Comparison of ENCODE assay signal across 8 cellular contexts in genomic region chr19:9309974-9310446, GRCh38. TPM values are rescaled to one million over a fixed set of nuclear protein-coding genes. Genes with fewer than 3 reads are reported as not detected.
DNase-seq lines count a peak whose midpoint lies in the region; ATAC-seq and TF ChIP-seq lines count a peak whose summit lies in the region.

No MANE protein-coding gene starts in this region.

- H3K36me3 ChIP-seq in A673 (ENCODE audit: insufficient read depth, low read length, poor library complexity, severe bottlenecking) (no peaks in the 10 kb centered on the region), endocrine pancreas (ENCODE audit: control insufficient read depth, insufficient read depth, low read length) (no peaks in the 10 kb centered on the region), stomach smooth muscle (ENCODE audit: control insufficient read depth in 2 of 2, insufficient read depth in 2 of 2, low read length in 2 of 2) (peaks cover 0 to 2% of the 10 kb centered on the region in 2 donors)

- no TSS peak for BruUV-seq in A673 (replicated peaks; lab: Mats Ljungman, UMichigan)

- no peak overlapping the region for H3K9ac ChIP-seq in endocrine pancreas (ENCODE audit: control insufficient read depth, insufficient read depth, low read length)
- H3K9ac ChIP-seq in stomach smooth muscle (ENCODE audit: low read length in 2 of 2), result peak overlapping the region; percentile 54 to 95

- H3K4me3 ChIP-seq in A673 (ENCODE audit: low read depth, low read length, poor library complexity, severe bottlenecking), result peak overlapping the region; percentile 89
- H3K4me3 ChIP-seq in endocrine pancreas (ENCODE audit: control insufficient read depth, insufficient read depth, low read length), result peak overlapping the region; percentile 40
- H3K4me3 ChIP-seq in stomach smooth muscle (ENCODE audit: low read length in 2 of 2), result peak overlapping the region; percentile 65 to 97

- ATAC-seq in GM18502 (IDR thresholded peaks at IDR 0.05; ENCODE audit: poor library complexity, unreplicated experiment), result peak; percentile 68
- ATAC-seq in HG02938 (IDR thresholded peaks at IDR 0.05; ENCODE audit: unreplicated experiment), result peak; percentile 63

- no peak for TF ChIP-seq CTCF in A673 (conservative IDR thresholded peaks at IDR 0.05; ENCODE audit: low read depth, low read length)

- POLR2A ChIA-PET in A673 (lab: Charles Lee; ENCODE audit: low non-redundant PET), result interaction anchor here (0.6 kb wide), 1 partner anchor 134 kb away, joined by 3 read pairs; no protein-coding TSS in a partner anchor

- H3K27ac ChIP-seq in A673 (ENCODE audit: low read depth, low read length, poor library complexity, severe bottlenecking) (peak overlapping the region; percentile 85), stomach smooth muscle (ENCODE audit: low read length) (peak overlapping the region; percentile 88)

- intact Hi-C loops in A673 (cut with micrococcal nuclease; ENCODE audit: unreplicated experiment), result loop anchor here (2.0 kb wide), 1 partner anchor 487 kb away; no protein-coding TSS in a partner anchor

- peak; percentile 96 for DNase-seq in A673 (ENCODE audit: low spot score)
- peak; percentile 89 for DNase-seq in NCI-H1694 (lab: John Stamatoyannopoulos, UW)
- DNase-seq in T1000 (lab: John Stamatoyannopoulos, UW), result peak; percentile 96
- DNase-seq in mesenteric fat pad (ENCODE audit: low spot score), result peak; percentile 93

- CTCF ChIA-PET in A673 (lab: Charles Lee), result no interaction called here

- H3K4me1 ChIP-seq in A673 (ENCODE audit: insufficient read depth, low read length, poor library complexity, severe bottlenecking), result peaks cover 6% of the 10 kb centered on the region
- H3K4me1 ChIP-seq in endocrine pancreas (ENCODE audit: control insufficient read depth, insufficient read depth, low read length), result peaks cover 5% of the 10 kb centered on the region
- H3K4me1 ChIP-seq in stomach smooth muscle (ENCODE audit: control insufficient read depth, insufficient read depth, low read length), result peaks cover 2% of the 10 kb centered on the region

- H3K27me3 ChIP-seq in A673 (replicated peaks; ENCODE audit: insufficient read depth, low read depth, low read length, poor library complexity) (no peaks in the 10 kb centered on the region), endocrine pancreas (ENCODE audit: control insufficient read depth, insufficient read depth, low read length) (no peaks in the 10 kb centered on the region), stomach smooth muscle (ENCODE audit: control insufficient read depth in 1 of 2, insufficient read depth in 2 of 2, low read length in 2 of 2) (no peaks in the 10 kb centered on the region)

- H3K9me3 ChIP-seq in A673 (ENCODE audit: low read depth, low read length, poor library complexity, severe bottlenecking) (no peaks in the 10 kb centered on the region), endocrine pancreas (ENCODE audit: control insufficient read depth, low read length) (no peaks in the 10 kb centered on the region), stomach smooth muscle (ENCODE audit: control insufficient read depth in 2 of 2, low read length in 2 of 2) (peaks cover 0 to 2% of the 10 kb centered on the region in 2 donors)

RNA-seq across cellular contexts. Expression of gene ZNF699, which starts 0.4 kb away (rescaled TPM):
- total RNA-seq in A673 (2021), result 5.5 and 6.6 TPM in 2 replicates
- total RNA-seq in mesenteric fat pad, result 3.6 TPM

RNA-seq across cellular contexts. Expression of gene ZNF559, which starts 14.0 kb away (rescaled TPM):
- 12.3 and 17.2 TPM in 2 replicates for total RNA-seq in A673 (2021)
- 9.7 TPM for total RNA-seq in mesenteric fat pad

RNA-seq across cellular contexts. Expression of gene ZNF177, which starts 52.8 kb away (rescaled TPM):
- total RNA-seq in A673 (2021) (2.7 and 3.8 TPM in 2 replicates), mesenteric fat pad (0.48 TPM)

RNA-seq across cellular contexts. Expression of gene OR7E24, which starts 59.3 kb away (rescaled TPM):
- total RNA-seq in A673 (2021), result not detected in 2 replicates
- total RNA-seq in mesenteric fat pad, result not detected

Comparison
In these comparisons a context has a peak if more than half of its experiments do, and no peak if none do; other contexts are left out.
1. Peak in every context shown above with its lines: DNase-seq, ATAC-seq, H3K4me3 ChIP-seq and H3K27ac ChIP-seq.